ENCODE assay signal across 11 cellular contexts in genomic region chr9:22005083-22005699, GRCh38. TPM values are rescaled to one million over a fixed set of nuclear protein-coding genes. Genes with fewer than 3 reads are reported as not detected.
DNase-seq lines count a peak whose midpoint lies in the region; ATAC-seq and TF ChIP-seq lines count a peak whose summit lies in the region.
"Had no signal": no experiment of that assay in that cellular context is flagged by ENCODE, and none has a peak within 500 bp of the region (broad histone marks: within the 10 kb centered on the region; RNA-seq: fewer than 3 reads in every experiment).

No MANE protein-coding gene starts in this region.

- H3K4me3 Mint-ChIP-seq in activated naive CD8-positive, alpha-beta T cell treated with anti-CD3 and anti-CD28 coated beads, Interleukin-2, amount 10 ng/mL, durations not matched to agents 7 days and 5 days: peak overlapping the region; percentile 36
- H3K4me3 Mint-ChIP-seq in type B pancreatic cell: peak overlapping the region; percentile 77

- H3K27me3 Mint-ChIP-seq in activated naive CD8-positive, alpha-beta T cell treated with anti-CD3 and anti-CD28 coated beads, Interleukin-2, amount 10 ng/mL, durations not matched to agents 7 days and 5 days: peaks cover 86% of the 10 kb centered on the region
- H3K27me3 Mint-ChIP-seq in type B pancreatic cell: peaks cover 85% of the 10 kb centered on the region

- POLR2A ChIA-PET in activated naive CD8-positive, alpha-beta T cell treated with anti-CD3 and anti-CD28 coated beads, Interleukin-2, amount 10 ng/mL, durations not matched to agents 7 days and 5 days (lab: Charles Lee): no interaction called here

- peak; percentile 11 for DNase-seq in stimulated activated CD4-positive, alpha-beta T cell treated with anti-CD3 and anti-CD28 coated beads, Interleukin-15, amount 100 ng/mL, for 24 hours
- no peak for DNase-seq in stimulated activated CD4-positive, alpha-beta T cell treated with anti-CD3 and anti-CD28 coated beads, Interleukin-2, amount 100 ng/mL, for 48 hours
- peak; percentile 37 for DNase-seq in activated naive CD8-positive, alpha-beta T cell treated with anti-CD3 and anti-CD28 coated beads, Interleukin-2, amount 10 ng/mL, durations not matched to agents 7 days and 5 days
- DNase-seq in iPS-NIHi7 (ENCODE audit: extremely low spot score) (peak; percentile 20), type B pancreatic cell (ENCODE audit: extremely low spot score, unreplicated experiment) (no peak), SHP77 treated with DMSO at 0.1 percent for 48 hours (lab: John Stamatoyannopoulos, UW) (no peak), HCEC 1CT (no peak), hippocampal formation (lab: John Stamatoyannopoulos, UW) (no peak)
- DNase-seq: immature natural killer cell, substantia nigra had no signal

- TF ChIP-seq CTCF in type B pancreatic cell (conservative IDR thresholded peaks at IDR 0.05): peak; percentile 32

- ATAC-seq in activated naive CD8-positive, alpha-beta T cell treated with anti-CD3 and anti-CD28 coated beads, Interleukin-2, amount 10 ng/mL, durations not matched to agents 7 days and 5 days (ENCODE audit: low read depth): no peak

- H3K9me3 Mint-ChIP-seq in activated naive CD8-positive, alpha-beta T cell treated with anti-CD3 and anti-CD28 coated beads, Interleukin-2, amount 10 ng/mL, durations not matched to agents 7 days and 5 days: no peaks in the 10 kb centered on the region
- H3K9me3 Mint-ChIP-seq in type B pancreatic cell: no peaks in the 10 kb centered on the region
- H3K9me3 Mint-ChIP-seq: immature natural killer cell had no signal

- H3K4me1 Mint-ChIP-seq in activated naive CD8-positive, alpha-beta T cell treated with anti-CD3 and anti-CD28 coated beads, Interleukin-2, amount 10 ng/mL, durations not matched to agents 7 days and 5 days: peaks cover 23% of the 10 kb centered on the region
- H3K4me1 Mint-ChIP-seq in type B pancreatic cell (ENCODE audit: unreplicated experiment): peaks cover 4% of the 10 kb centered on the region

- H3K27ac Mint-ChIP-seq in activated naive CD8-positive, alpha-beta T cell treated with anti-CD3 and anti-CD28 coated beads, Interleukin-2, amount 10 ng/mL, durations not matched to agents 7 days and 5 days: no peak overlapping the region
- peak overlapping the region; percentile 36 for H3K27ac Mint-ChIP-seq in type B pancreatic cell
- H3K27ac Mint-ChIP-seq: immature natural killer cell had no signal

- peaks cover 8% of the 10 kb centered on the region for H3K36me3 Mint-ChIP-seq in activated naive CD8-positive, alpha-beta T cell treated with anti-CD3 and anti-CD28 coated beads, Interleukin-2, amount 10 ng/mL, durations not matched to agents 7 days and 5 days
- H3K36me3 Mint-ChIP-seq in type B pancreatic cell: no peaks in the 10 kb centered on the region
- H3K36me3 Mint-ChIP-seq: immature natural killer cell had no signal

RNA-seq across cellular contexts. Expression of gene CDKN2B, which starts 3.9 kb away (rescaled TPM):
- total RNA-seq in activated naive CD8-positive, alpha-beta T cell treated with anti-CD3 and anti-CD28 coated beads, Interleukin-2, amount 10 ng/mL, durations not matched to agents 7 days and 5 days: 1 to 10 TPM; 1.4 to 2.1 TPM
- total RNA-seq in type B pancreatic cell (ENCODE audit: low replicate concordance): 18.4 and 64.0 TPM in 2 replicates
- total RNA-seq: NCI-H460 had no signal

RNA-seq across cellular contexts. Expression of gene CDKN2B-AS1, which starts 10.6 kb away (rescaled TPM):
- total RNA-seq in activated naive CD8-positive, alpha-beta T cell treated with anti-CD3 and anti-CD28 coated beads, Interleukin-2, amount 10 ng/mL, durations not matched to agents 7 days and 5 days: 1 to 10 TPM; 3.7 to 5.1 TPM
- 0.58 and 1.5 TPM in 2 replicates for total RNA-seq in type B pancreatic cell (ENCODE audit: low replicate concordance)
- total RNA-seq: NCI-H460 had no signal

RNA-seq across cellular contexts. Expression of gene CDKN2A, which starts 11.0 kb away (rescaled TPM):
- total RNA-seq in activated naive CD8-positive, alpha-beta T cell treated with anti-CD3 and anti-CD28 coated beads, Interleukin-2, amount 10 ng/mL, durations not matched to agents 7 days and 5 days: 10 to 100 TPM; 19.3 to 20.4 TPM
- 1.8 and 9.0 TPM in 2 replicates for total RNA-seq in type B pancreatic cell (ENCODE audit: low replicate concordance)
- total RNA-seq: NCI-H460 had no signal

Comparison
In these comparisons a context has a peak if more than half of its experiments do, and no peak if none do; other contexts are left out.
1. DNase-seq: peak in stimulated activated CD4-positive, alpha-beta T cell treated with anti-CD3 and anti-CD28 coated beads, Interleukin-15, amount 100 ng/mL, for 24 hours (single experiment), activated naive CD8-positive, alpha-beta T cell treated with anti-CD3 and anti-CD28 coated beads, Interleukin-2, amount 10 ng/mL, durations not matched to agents 7 days and 5 days (single experiment) and iPS-NIHi7 (single experiment); none in stimulated activated CD4-positive, alpha-beta T cell treated with anti-CD3 and anti-CD28 coated beads, Interleukin-2, amount 100 ng/mL, for 48 hours (0 of 2), type B pancreatic cell (single experiment), SHP77 treated with DMSO at 0.1 percent for 48 hours (single experiment), HCEC 1CT (single experiment) and hippocampal formation (0 of 2).